25 cellular contexts compared by ENCODE assay signal in genomic region chr14:49364752-49365117, GRCh38.
DNase-seq lines count a peak whose midpoint lies in the region; ATAC-seq and TF ChIP-seq lines count a peak whose summit lies in the region.
"Had no signal": no experiment of that assay in that cellular context is flagged by ENCODE, and none has a peak within 500 bp of the region (broad histone marks: within the 10 kb centered on the region; RNA-seq: fewer than 3 reads in every experiment).

No MANE protein-coding gene starts in this region.

- H3K27ac ChIP-seq in cardiac muscle cell, result peak overlapping the region; percentile 65
- no peak overlapping the region for H3K27ac ChIP-seq in heart left ventricle
- peak overlapping the region; percentile 51 for H3K27ac ChIP-seq in mesendoderm (ENCODE audit: low read depth, low read length)
- no peak overlapping the region for H3K27ac ChIP-seq in neural cell (ENCODE audit: low read length)
- H3K27ac ChIP-seq: 22Rv1, BLaER1 had no signal

- no peaks in the 10 kb centered on the region for H3F3A ChIP-seq in neural cell (ENCODE audit: insufficient read depth, low read length, poor library complexity, severe bottlenecking)

- no peak overlapping the region for H4K8ac ChIP-seq in mesendoderm (ENCODE audit: low read depth, low read length)

- H3K79me2 ChIP-seq in mesendoderm (ENCODE audit: control insufficient read depth, insufficient read depth, low read length) (no peaks in the 10 kb centered on the region), neural cell (replicated peaks; ENCODE audit: insufficient read depth, low read length) (no peaks in the 10 kb centered on the region)

- no peak for TF ChIP-seq POLR2A in heart left ventricle (IDR thresholded peaks at IDR 0.05)

- no peaks in the 10 kb centered on the region for H3K27me3 ChIP-seq in cardiac muscle cell
- no peaks in the 10 kb centered on the region for H3K27me3 ChIP-seq in heart left ventricle
- H3K27me3 ChIP-seq in mesendoderm (ENCODE audit: insufficient read depth, low read length, poor library complexity), result peaks cover 12% of the 10 kb centered on the region
- no peaks in the 10 kb centered on the region for H3K27me3 ChIP-seq in neural cell (ENCODE audit: insufficient read depth, low read depth, low read length)
- H3K27me3 ChIP-seq: BE2C, BLaER1 had no signal

- peak overlapping the region; percentile 67 for H2BK5ac ChIP-seq in mesendoderm (ENCODE audit: low read length)

- no peak for ATAC-seq in heart left ventricle
- ATAC-seq in left lobe of liver, result peak; percentile 57
- ATAC-seq in HG02885 (IDR thresholded peaks at IDR 0.05; ENCODE audit: poor library complexity, unreplicated experiment), result no peak
- no peak for ATAC-seq in HG03520 (IDR thresholded peaks at IDR 0.05; ENCODE audit: unreplicated experiment)
- ATAC-seq: GM12878 had no signal

- H4K5ac ChIP-seq in mesendoderm (ENCODE audit: low read length), result no peak overlapping the region

- DNase-seq in cardiac muscle cell (ENCODE audit: low read depth in 1 of 2, low spot score in 1 of 2) (no peak), heart left ventricle (no peak), left lobe of liver (ENCODE audit: low spot score) (no peak), mesendoderm (no peak), NAMALWA (ENCODE audit: low spot score) (no peak)
- DNase-seq: ACHN; BE2C; C1 segment of cervical spinal cord; CD4-positive, alpha-beta memory T cell; CD4-positive, CD25-positive, alpha-beta regulatory T cell; CD8-positive, alpha-beta memory T cell; COR-L47; DMS 273 treated with DMSO at 0.1 percent for 48 hours; DMS153; DMS53; DMS79; DND-41; EL; GDM1 had no signal

- no peak overlapping the region for H2BK15ac ChIP-seq in mesendoderm (replicated peaks; ENCODE audit: low read depth)

- no peak overlapping the region for H2BK120ac ChIP-seq in mesendoderm (ENCODE audit: low read depth, low read length)

- H4K20me1 ChIP-seq in neural cell (ENCODE audit: insufficient read depth), result no peaks in the 10 kb centered on the region
- H4K20me1 ChIP-seq: BLaER1 had no signal

- TF ChIP-seq RAD21 in neural cell (conservative IDR thresholded peaks at IDR 0.05), result no peak

- peak; percentile 52 for TF ChIP-seq EP300 in neural cell (conservative IDR thresholded peaks at IDR 0.05; ENCODE audit: poor library complexity, severe bottlenecking)

- peak overlapping the region; percentile 60 for H3K56ac ChIP-seq in mesendoderm (ENCODE audit: low read length)

- no peak for TF ChIP-seq CTCF in cardiac muscle cell (IDR thresholded peaks at IDR 0.05; ENCODE audit: low read depth, low read length)
- no peak for TF ChIP-seq CTCF in heart left ventricle (IDR thresholded peaks at IDR 0.05)
- no peak for TF ChIP-seq CTCF in neural cell (IDR thresholded peaks at IDR 0.05; ENCODE audit: poor library complexity, severe bottlenecking)

- WGBS in heart left ventricle, 4 donors, result 5 to 25% (median 18%) methylated on average over 1 of the region's 1 CpG
- WGBS in mesendoderm (ENCODE audit: extremely low coverage, insufficient coverage, low lambda C conversion rate), result no CpG with 5 or more reads among the region's 1 CpG

- H3K9ac ChIP-seq in mesendoderm (ENCODE audit: low read length), result no peak overlapping the region
- no peak overlapping the region for H3K9ac ChIP-seq in neural cell (ENCODE audit: low read length)
- H3K9ac ChIP-seq: BLaER1 had no signal

- intact Hi-C loops in heart left ventricle (cut with DNase I), result no loop called here

- H2AFZ ChIP-seq in neural cell (ENCODE audit: low read depth, low read length), result no peak overlapping the region

- H3K9me2 ChIP-seq in neural cell (ENCODE audit: insufficient read depth, low read length), result no peaks in the 10 kb centered on the region

- H3K4me2 ChIP-seq in mesendoderm (ENCODE audit: low read length), result no peak overlapping the region
- H3K4me2 ChIP-seq in neural cell (ENCODE audit: low read length), result no peak overlapping the region
- H3K4me2 ChIP-seq: BLaER1 had no signal

- no peak overlapping the region for H2AK5ac ChIP-seq in mesendoderm (ENCODE audit: low read length)

- no peaks in the 10 kb centered on the region for H3K79me1 ChIP-seq in mesendoderm (ENCODE audit: low read length)

- no peak overlapping the region for H3K4ac ChIP-seq in mesendoderm (ENCODE audit: low read depth, low read length)

- H3K36me3 ChIP-seq in cardiac muscle cell, result no peaks in the 10 kb centered on the region
- H3K36me3 ChIP-seq in heart left ventricle, result no peaks in the 10 kb centered on the region
- H3K36me3 ChIP-seq in mesendoderm (ENCODE audit: control insufficient read depth, insufficient read depth, low read length), result no peaks in the 10 kb centered on the region
- no peaks in the 10 kb centered on the region for H3K36me3 ChIP-seq in neural cell (ENCODE audit: insufficient read depth, low read length)
- H3K36me3 ChIP-seq: BE2C, BLaER1 had no signal

- no peak overlapping the region for H3K18ac ChIP-seq in mesendoderm (ENCODE audit: low read length)

- H3K4me1 ChIP-seq in cardiac muscle cell (ENCODE audit: low read depth) (peaks cover 17% of the 10 kb centered on the region), heart left ventricle (no peaks in the 10 kb centered on the region), mesendoderm (ENCODE audit: control insufficient read depth, low read depth, low read length) (peaks cover 13% of the 10 kb centered on the region)
- H3K4me1 ChIP-seq: BE2C had no signal

- no peak overlapping the region for H3K4me3 ChIP-seq in cardiac muscle cell
- H3K4me3 ChIP-seq in heart left ventricle, result no peak overlapping the region
- H3K4me3 ChIP-seq in mesendoderm (ENCODE audit: low read length), result no peak overlapping the region
- no peak overlapping the region for H3K4me3 ChIP-seq in neural cell (ENCODE audit: low read length)
- H3K4me3 ChIP-seq: BLaER1, GM12878 had no signal

- no peaks in the 10 kb centered on the region for H3K9me3 ChIP-seq in cardiac muscle cell (ENCODE audit: low read depth)
- peaks cover 0 to 18% (median 0%) of the 10 kb centered on the region in 12 donors for H3K9me3 ChIP-seq in heart left ventricle
- H3K9me3 ChIP-seq in neural cell (ENCODE audit: low read length), result no peaks in the 10 kb centered on the region
- H3K9me3 ChIP-seq: BE2C, BLaER1 had no signal

- no peak overlapping the region for H3K23ac ChIP-seq in mesendoderm (ENCODE audit: low read length)

TF ChIP-seq in neural cell, 6 proteins besides CTCF, POLR2A, EP300 and RAD21:
- TF ChIP-seq MXI1 (conservative IDR thresholded peaks at IDR 0.05; ENCODE audit: poor library complexity, severe bottlenecking), result no peak
- no peak for TF ChIP-seq POLR2AphosphoS5 (IDR thresholded peaks at IDR 0.05)
- TF ChIP-seq SMC3 (conservative IDR thresholded peaks at IDR 0.05; ENCODE audit: poor library complexity), result no peak
- TF ChIP-seq REST (IDR thresholded peaks at IDR 0.05; ENCODE audit: borderline replicate concordance), result no peak
- no peak for TF ChIP-seq TAF1 (IDR thresholded peaks at IDR 0.05; ENCODE audit: low read depth)
- TF ChIP-seq EZH2 (IDR thresholded peaks at IDR 0.05; ENCODE audit: borderline replicate concordance, insufficient read depth, low read length, poor library complexity, severe bottlenecking), result no peak

Comparison
In these comparisons a context has a peak if more than half of its experiments do, and no peak if none do; other contexts are left out.
1. H3K27ac ChIP-seq: peak in cardiac muscle cell (single experiment) and mesendoderm (single experiment); none in heart left ventricle (0 of 12) and neural cell (single experiment).